Comparison of ENCODE assay signal across 11 cellular contexts in genomic region chr14:61498811-61499210, GRCh38.
DNase-seq lines count a peak whose midpoint lies in the region; ATAC-seq and TF ChIP-seq lines count a peak whose summit lies in the region.
"Had no signal": no experiment of that assay in that cellular context is flagged by ENCODE, and none has a peak within 500 bp of the region (broad histone marks: within the 10 kb centered on the region; RNA-seq: fewer than 3 reads in every experiment).

No MANE protein-coding gene starts in this region.

- no peak for TF ChIP-seq CTCF in ascending aorta (IDR thresholded peaks at IDR 0.05)
- TF ChIP-seq CTCF in lower lobe of right lung (IDR thresholded peaks at IDR 0.05): no peak

- H3K4me3 ChIP-seq in ascending aorta: no peak overlapping the region
- H3K4me3 ChIP-seq in lower lobe of right lung: no peak overlapping the region

- H3K4me1 ChIP-seq in ascending aorta (peaks cover 8 to 14% of the 10 kb centered on the region in 2 donors), lower lobe of right lung (peaks cover 37% of the 10 kb centered on the region)

- no peaks in the 10 kb centered on the region for H3K36me3 ChIP-seq in ascending aorta
- peaks cover 9% of the 10 kb centered on the region for H3K36me3 ChIP-seq in lower lobe of right lung

- H3K4me3 Mint-ChIP-seq in stimulated activated naive CD8-positive, alpha-beta T cell treated with anti-CD3 and anti-CD28 coated beads, Interleukin-15, Interleukin-2, amounts not matched to agents 100 ng/mL and 50 ng/mL, for 24 hours: no peak overlapping the region
- no peak overlapping the region for H3K4me3 Mint-ChIP-seq in stimulated activated naive CD8-positive, alpha-beta T cell treated with anti-CD3 and anti-CD28 coated beads, Interleukin-15, amount 100 ng/mL, for 72 hours
- H3K4me3 Mint-ChIP-seq: activated CD4-positive, alpha-beta T cell treated with anti-CD3 and anti-CD28 coated beads, Interleukin-2, amount 10 ng/mL, durations not matched to agents 7 days and 5 days had no signal

- intact Hi-C loops in ascending aorta (cut with DNase I) (no loop called here), lower lobe of right lung (cut with DNase I) (no loop called here), head of caudate nucleus (cut with DNase I) (no loop called here)

- H3K36me3 Mint-ChIP-seq in stimulated activated naive CD8-positive, alpha-beta T cell treated with anti-CD3 and anti-CD28 coated beads, Interleukin-15, Interleukin-2, amounts not matched to agents 100 ng/mL and 50 ng/mL, for 24 hours (ENCODE audit: low read depth): peaks cover 48% of the 10 kb centered on the region

- peak overlapping the region; percentile 99 for H3K27ac Mint-ChIP-seq in stimulated activated naive CD8-positive, alpha-beta T cell treated with anti-CD3 and anti-CD28 coated beads, Interleukin-15, Interleukin-2, amounts not matched to agents 100 ng/mL and 50 ng/mL, for 24 hours
- peak overlapping the region in 1 of 2 donors; percentile 71 for H3K27ac Mint-ChIP-seq in stimulated activated naive CD8-positive, alpha-beta T cell treated with anti-CD3 and anti-CD28 coated beads, Interleukin-15, amount 100 ng/mL, for 72 hours
- H3K27ac Mint-ChIP-seq: activated CD4-positive, alpha-beta T cell treated with anti-CD3 and anti-CD28 coated beads, Interleukin-2, amount 10 ng/mL, durations not matched to agents 7 days and 5 days had no signal

- H3K27me3 ChIP-seq in ascending aorta: no peaks in the 10 kb centered on the region
- no peaks in the 10 kb centered on the region for H3K27me3 ChIP-seq in lower lobe of right lung (ENCODE audit: low read depth)

- no peaks in the 10 kb centered on the region for H3K27me3 Mint-ChIP-seq in stimulated activated naive CD8-positive, alpha-beta T cell treated with anti-CD3 and anti-CD28 coated beads, Interleukin-15, Interleukin-2, amounts not matched to agents 100 ng/mL and 50 ng/mL, for 24 hours
- no peaks in the 10 kb centered on the region for H3K27me3 Mint-ChIP-seq in stimulated activated naive CD8-positive, alpha-beta T cell treated with anti-CD3 and anti-CD28 coated beads, Interleukin-15, amount 100 ng/mL, for 72 hours
- H3K27me3 Mint-ChIP-seq: activated CD4-positive, alpha-beta T cell treated with anti-CD3 and anti-CD28 coated beads, Interleukin-2, amount 10 ng/mL, durations not matched to agents 7 days and 5 days had no signal

- no peaks in the 10 kb centered on the region for H3K9me3 Mint-ChIP-seq in stimulated activated naive CD8-positive, alpha-beta T cell treated with anti-CD3 and anti-CD28 coated beads, Interleukin-15, Interleukin-2, amounts not matched to agents 100 ng/mL and 50 ng/mL, for 24 hours
- no peaks in the 10 kb centered on the region for H3K9me3 Mint-ChIP-seq in stimulated activated naive CD8-positive, alpha-beta T cell treated with anti-CD3 and anti-CD28 coated beads, Interleukin-15, amount 100 ng/mL, for 72 hours
- H3K9me3 Mint-ChIP-seq: activated CD4-positive, alpha-beta T cell treated with anti-CD3 and anti-CD28 coated beads, Interleukin-2, amount 10 ng/mL, durations not matched to agents 7 days and 5 days had no signal

- H3K9me3 ChIP-seq in ascending aorta: no peaks in the 10 kb centered on the region
- no peaks in the 10 kb centered on the region for H3K9me3 ChIP-seq in lower lobe of right lung

- no peak for ATAC-seq in stimulated activated naive CD8-positive, alpha-beta T cell treated with anti-CD3 and anti-CD28 coated beads, Interleukin-15, amount 100 ng/mL, for 72 hours
- ATAC-seq in lower lobe of right lung: peak; percentile 57 to 61
- ATAC-seq in HG03342 (IDR thresholded peaks at IDR 0.05; ENCODE audit: unreplicated experiment): no peak

- no peak for DNase-seq in stimulated activated naive CD8-positive, alpha-beta T cell treated with anti-CD3 and anti-CD28 coated beads, Interleukin-15, amount 100 ng/mL, for 72 hours
- DNase-seq in ascending aorta (ENCODE audit: low spot score in 2 of 2) (no peak), lower lobe of right lung (no peak), NCI-H187 (lab: John Stamatoyannopoulos, UW) (no peak), head of caudate nucleus (no peak)
- no peak for DNase-seq in activated CD8-positive, alpha-beta memory T cell treated with anti-CD3 and anti-CD28 coated beads, Interleukin-2, amount 50 U/mL, for 4 hours
- DNase-seq: activated CD4-positive, alpha-beta T cell treated with anti-CD3 and anti-CD28 coated beads, Interleukin-2, amount 10 ng/mL, durations not matched to agents 7 days and 5 days; effector CD4-positive, alpha-beta T cell; NCI-H510A had no signal

- H3K4me1 Mint-ChIP-seq in stimulated activated naive CD8-positive, alpha-beta T cell treated with anti-CD3 and anti-CD28 coated beads, Interleukin-15, Interleukin-2, amounts not matched to agents 100 ng/mL and 50 ng/mL, for 24 hours (ENCODE audit: low read depth): peaks cover 92% of the 10 kb centered on the region
- H3K4me1 Mint-ChIP-seq in stimulated activated naive CD8-positive, alpha-beta T cell treated with anti-CD3 and anti-CD28 coated beads, Interleukin-15, amount 100 ng/mL, for 72 hours: peaks cover 81% of the 10 kb centered on the region

- H3K27ac ChIP-seq in ascending aorta: peak overlapping the region; percentile 1 to 17
- H3K27ac ChIP-seq in lower lobe of right lung: peak overlapping the region; percentile 57

Comparison
In these comparisons a context has a peak if more than half of its experiments do, and no peak if none do; other contexts are left out.
1. ATAC-seq: peak in lower lobe of right lung (2 of 2); none in stimulated activated naive CD8-positive, alpha-beta T cell treated with anti-CD3 and anti-CD28 coated beads, Interleukin-15, amount 100 ng/mL, for 72 hours (single experiment) and HG03342 (single experiment).